ENCODE assay signal across 38 cellular contexts in genomic region chrX:76821276-76821675, GRCh38.
"Had no signal": no experiment of that assay in that cellular context is flagged by ENCODE, and none has a peak within 500 bp of the region (broad histone marks: within the 10 kb centered on the region; RNA-seq: fewer than 3 reads in every experiment).

No MANE protein-coding gene starts in this region.

- H3K27me3 ChIP-seq: cardiac muscle cell had no signal

- H3K4me3 ChIP-seq: adrenal gland, cardiac muscle cell had no signal

- DNase-seq: activated B cell treated with CpG ODN at 0.5 μM for 24 hours; activated CD4-positive, alpha-beta memory T cell treated with anti-CD3 and anti-CD28 coated beads for 36 hours; activated CD4-positive, alpha-beta T cell treated with anti-CD3 and anti-CD28 coated beads for 4 hours; activated CD4-positive, alpha-beta T cell treated with anti-CD3 and anti-CD28 coated beads, Interleukin-2, amount 10 ng/mL, durations not matched to agents 24 days and 14 days; activated CD4-positive, alpha-beta T cell treated with anti-CD3 and anti-CD28 coated beads, Interleukin-2, amount 50 U/mL, for 1 hour; activated CD4-positive, alpha-beta T cell treated with anti-CD3 and anti-CD28 coated beads, Interleukin-2, amount 50 U/mL, for 4 hours; activated CD4-positive, CD25-positive, alpha-beta regulatory T cell treated with anti-CD3 and anti-CD28 coated beads, Interleukin-2, amount 50 U/mL, for 72 hours; activated CD8-positive, alpha-beta memory T cell treated with anti-CD3 and anti-CD28 coated beads, Interleukin-2, amount 50 U/mL, for 4 hours; activated CD8-positive, alpha-beta T cell treated with anti-CD3 and anti-CD28 coated beads for 36 hours; activated effector memory CD4-positive, alpha-beta T cell treated with anti-CD3 and anti-CD28 coated beads, Interleukin-2, amount 50 U/mL, for 16 hours; activated gamma-delta T cell treated with Interleukin-2 at 50 U/mL for 16 hours; activated naive CD4-positive, alpha-beta T cell; activated naive CD4-positive, alpha-beta T cell treated with anti-CD3 and anti-CD28 coated beads for 36 hours; activated naive CD4-positive, alpha-beta T cell treated with anti-CD3 and anti-CD28 coated beads, Interleukin-2, amount 50 U/mL, for 16 hours; activated naive CD8-positive, alpha-beta T cell treated with anti-CD3 and anti-CD28 coated beads for 36 hours; activated T-cell treated with anti-CD3 and anti-CD28 coated beads for 4 hours; activated T-cell treated with anti-CD3 and anti-CD28 coated beads, Interleukin-2, amount 50 U/mL, for 1 hour; activated T-cell treated with anti-CD3 and anti-CD28 coated beads, Interleukin-2, amount 50 U/mL, for 4 hours; activated T-cell treated with anti-CD3 and anti-CD28 coated beads, Interleukin-2, amount 50 U/mL, for 72 hours; adrenal gland; amniotic stem cell; aorta; caudate nucleus; cerebellar nuclear complex; T-helper 1 cell; T-helper 2 cell; T-helper 9 cell had no signal

- H3K9me3 ChIP-seq: adrenal gland had no signal

- H3K36me3 Mint-ChIP-seq: activated CD4-positive, alpha-beta memory T cell treated with anti-CD3 and anti-CD28 coated beads for 36 hours; activated naive CD4-positive, alpha-beta T cell treated with anti-CD3 and anti-CD28 coated beads, Interleukin-2, amount 50 U/mL, for 72 hours; activated naive CD8-positive, alpha-beta T cell treated with anti-CD3 and anti-CD28 coated beads for 36 hours had no signal

- H3K27me3 Mint-ChIP-seq: activated B cell treated with CpG ODN at 0.5 μM for 24 hours; activated CD4-positive, alpha-beta memory T cell treated with anti-CD3 and anti-CD28 coated beads for 36 hours; activated CD4-positive, alpha-beta T cell treated with anti-CD3 and anti-CD28 coated beads, Interleukin-2, amount 10 ng/mL, durations not matched to agents 24 days and 14 days; activated CD8-positive, alpha-beta T cell treated with anti-CD3 and anti-CD28 coated beads for 36 hours; activated naive CD8-positive, alpha-beta T cell treated with anti-CD3 and anti-CD28 coated beads for 36 hours; activated T-helper 17 cell treated with anti-CD3 and anti-CD28 coated beads, Interleukin-2, amount 50 U/mL, for 72 hours; brain; central memory CD8-positive, alpha-beta T cell had no signal

- H3K4me3 Mint-ChIP-seq: activated B cell treated with CpG ODN at 0.5 μM for 24 hours; activated CD4-positive, alpha-beta memory T cell treated with anti-CD3 and anti-CD28 coated beads for 36 hours; activated CD4-positive, alpha-beta T cell treated with anti-CD3 and anti-CD28 coated beads, Interleukin-2, amount 10 ng/mL, durations not matched to agents 24 days and 14 days; activated CD8-positive, alpha-beta T cell treated with anti-CD3 and anti-CD28 coated beads for 36 hours; activated naive CD4-positive, alpha-beta T cell treated with anti-CD3 and anti-CD28 coated beads for 36 hours; activated naive CD8-positive, alpha-beta T cell treated with anti-CD3 and anti-CD28 coated beads for 36 hours; activated T-cell treated with anti-CD3 and anti-CD28 coated beads, Interleukin-2, amount 50 U/mL, for 4 hours; activated T-cell treated with anti-CD3 and anti-CD28 coated beads, Interleukin-2, amount 50 U/mL, for 72 hours; activated T-helper 1 cell treated with anti-CD3 and anti-CD28 coated beads, Interleukin-12 subunit alpha, Interleukin-12 subunit beta, Interleukin-2, Interleukin-4 antibody, amounts not matched to agents 30 ng/mL and 10 ng/mL and 1 ng/mL, durations not matched to agents 14 hours and 24 hours and 36 hours; activated T-helper 17 cell treated with anti-CD3 and anti-CD28 coated beads, Interleukin-2, amount 50 U/mL, for 72 hours; brain; central memory CD8-positive, alpha-beta T cell; T-helper 1 cell treated with Interleukin-12 subunit alpha and Interleukin-12 subunit beta and Interleukin-4 antibody, amounts not matched to agents 30 μg/mL and 1 μg/mL, for 36 hours; T-helper 2 cell treated with Interferon-gamma antibody and Interleukin-4, amounts not matched to agents 5 μg/mL and 100 μg/mL, for 36 hours had no signal

- H3K9me3 Mint-ChIP-seq: activated B cell treated with CpG ODN at 0.5 μM for 24 hours; activated CD4-positive, alpha-beta memory T cell treated with anti-CD3 and anti-CD28 coated beads for 36 hours; activated CD4-positive, alpha-beta T cell treated with anti-CD3 and anti-CD28 coated beads, Interleukin-2, amount 10 ng/mL, durations not matched to agents 24 days and 14 days; activated CD8-positive, alpha-beta T cell treated with anti-CD3 and anti-CD28 coated beads for 36 hours; activated naive CD4-positive, alpha-beta T cell treated with anti-CD3 and anti-CD28 coated beads for 36 hours; activated naive CD4-positive, alpha-beta T cell treated with anti-CD3 and anti-CD28 coated beads, Interleukin-2, amount 50 U/mL, for 72 hours; activated naive CD8-positive, alpha-beta T cell treated with anti-CD3 and anti-CD28 coated beads for 36 hours; activated T-cell treated with anti-CD3 and anti-CD28 coated beads, Interleukin-2, amount 50 U/mL, for 4 hours; activated T-cell treated with anti-CD3 and anti-CD28 coated beads, Interleukin-2, amount 50 U/mL, for 72 hours; activated T-helper 1 cell treated with anti-CD3 and anti-CD28 coated beads, Interleukin-12 subunit alpha, Interleukin-12 subunit beta, Interleukin-2, Interleukin-4 antibody, amounts not matched to agents 30 ng/mL and 10 ng/mL and 1 ng/mL, durations not matched to agents 14 hours and 24 hours and 36 hours; activated T-helper 17 cell treated with anti-CD3 and anti-CD28 coated beads, Interleukin-2, amount 50 U/mL, for 72 hours; central memory CD8-positive, alpha-beta T cell; T-helper 1 cell treated with Interleukin-12 subunit alpha and Interleukin-12 subunit beta and Interleukin-4 antibody, amounts not matched to agents 30 μg/mL and 1 μg/mL, for 36 hours; T-helper 2 cell treated with Interferon-gamma antibody and Interleukin-4, amounts not matched to agents 5 μg/mL and 100 μg/mL, for 36 hours had no signal

- FAIRE-seq: bronchial epithelial cell, TTC549 had no signal

- ATAC-seq: activated CD8-positive, alpha-beta T cell treated with anti-CD3 and anti-CD28 coated beads for 36 hours; activated naive CD4-positive, alpha-beta T cell treated with anti-CD3 and anti-CD28 coated beads, Interleukin-2, amount 50 U/mL, for 72 hours; activated T-cell treated with anti-CD3 and anti-CD28 coated beads, Interleukin-2, amount 50 U/mL, for 4 hours; activated T-cell treated with anti-CD3 and anti-CD28 coated beads, Interleukin-2, amount 50 U/mL, for 72 hours; activated T-helper 17 cell treated with anti-CD3 and anti-CD28 coated beads, Interleukin-2, amount 50 U/mL, for 72 hours had no signal

- H3K4me1 ChIP-seq: adrenal gland had no signal

- H3K27ac Mint-ChIP-seq: activated B cell treated with CpG ODN at 0.5 μM for 24 hours; activated CD4-positive, alpha-beta memory T cell treated with anti-CD3 and anti-CD28 coated beads for 36 hours; activated CD4-positive, alpha-beta T cell treated with anti-CD3 and anti-CD28 coated beads, Interleukin-2, amount 10 ng/mL, durations not matched to agents 24 days and 14 days; activated CD8-positive, alpha-beta T cell treated with anti-CD3 and anti-CD28 coated beads for 36 hours; activated naive CD4-positive, alpha-beta T cell treated with anti-CD3 and anti-CD28 coated beads for 36 hours; activated naive CD4-positive, alpha-beta T cell treated with anti-CD3 and anti-CD28 coated beads, Interleukin-2, amount 50 U/mL, for 72 hours; activated naive CD8-positive, alpha-beta T cell treated with anti-CD3 and anti-CD28 coated beads for 36 hours; activated T-cell treated with anti-CD3 and anti-CD28 coated beads, Interleukin-2, amount 50 U/mL, for 72 hours; activated T-helper 1 cell treated with anti-CD3 and anti-CD28 coated beads, Interleukin-12 subunit alpha, Interleukin-12 subunit beta, Interleukin-2, Interleukin-4 antibody, amounts not matched to agents 30 ng/mL and 10 ng/mL and 1 ng/mL, durations not matched to agents 14 hours and 24 hours and 36 hours; activated T-helper 17 cell treated with anti-CD3 and anti-CD28 coated beads, Interleukin-2, amount 50 U/mL, for 72 hours; brain; T-helper 1 cell treated with Interleukin-12 subunit alpha and Interleukin-12 subunit beta and Interleukin-4 antibody, amounts not matched to agents 30 μg/mL and 1 μg/mL, for 36 hours; T-helper 2 cell treated with Interferon-gamma antibody and Interleukin-4, amounts not matched to agents 5 μg/mL and 100 μg/mL, for 36 hours had no signal

- H3K36me3 ChIP-seq: adrenal gland, cardiac muscle cell had no signal

- H3K4me1 Mint-ChIP-seq: activated B cell treated with CpG ODN at 0.5 μM for 24 hours; activated CD4-positive, alpha-beta T cell treated with anti-CD3 and anti-CD28 coated beads, Interleukin-2, amount 10 ng/mL, durations not matched to agents 24 days and 14 days; activated naive CD8-positive, alpha-beta T cell treated with anti-CD3 and anti-CD28 coated beads for 36 hours; activated T-helper 17 cell treated with anti-CD3 and anti-CD28 coated beads, Interleukin-2, amount 50 U/mL, for 72 hours; brain; central memory CD8-positive, alpha-beta T cell had no signal

- H3K27ac ChIP-seq: adrenal gland, cardiac muscle cell, VCaP had no signal
